In genomic region chr11:12248330-12248729, GRCh38 we compare ENCODE assay signal across 1 cellular context.
TF ChIP-seq lines count a peak whose summit lies in the region.

No MANE protein-coding gene starts in this region.

TF ChIP-seq in HepG2, 621 proteins besides CTCF, POLR2A, EP300 and RAD21 (continued from another document):
- TF ChIP-seq FOXP1 (IDR thresholded peaks at IDR 0.05) (no peak), FOXP1 (CRISPR knock-in tag; IDR thresholded peaks at IDR 0.05) (0 out of 2 replicates have a peak, but pooled peaks have one; percentile 10), MAX (IDR thresholded peaks at IDR 0.05) (0 out of 2 replicates have a peak, but pooled peaks have one; percentile 33)
